In genomic region chr10:80596391-80597257, GRCh38 we compare ENCODE assay signal across 9 cellular contexts. TPM values are rescaled to one million over a fixed set of nuclear protein-coding genes. Genes with fewer than 3 reads are reported as not detected.
DNase-seq lines count a peak whose midpoint lies in the region; ATAC-seq, FAIRE-seq and TF ChIP-seq lines count a peak whose summit lies in the region.
"Had no signal": no experiment of that assay in that cellular context is flagged by ENCODE, and none has a peak within 500 bp of the region (broad histone marks: within the 10 kb centered on the region; RNA-seq: fewer than 3 reads in every experiment).

No MANE protein-coding gene starts in this region.

- 47% methylated on average over 15 of the region's 15 CpGs for WGBS in GM12878 (ENCODE audit: insufficient coverage, insufficient replicate concordance, low lambda C conversion rate, missing lambda C conversion rate)
- 62% methylated on average over 15 of the region's 15 CpGs for WGBS in liver

- TF ChIP-seq RAD21 in GM12878 (IDR thresholded peaks at IDR 0.05; ENCODE audit: insufficient read depth, low read depth, low read length) (no peak), liver (IDR thresholded peaks at IDR 0.05) (peak in 1 of 2 donors; percentile 68)

- H3K4me1 ChIP-seq in GM12878 (ENCODE audit: control insufficient read depth, insufficient read depth, low read length) (peaks cover 17% of the 10 kb centered on the region), liver (ENCODE audit: control insufficient read depth in 4 of 4, insufficient read depth in 4 of 4, low read length in 3 of 4) (no peaks in the 10 kb centered on the region), upper lobe of right lung (no peaks in the 10 kb centered on the region)

- no peaks in the 10 kb centered on the region for H4K20me1 ChIP-seq in GM12878 (ENCODE audit: control insufficient read depth, insufficient read depth)

- no peaks in the 10 kb centered on the region for H3K79me2 ChIP-seq in GM12878 (ENCODE audit: control insufficient read depth, insufficient read depth, low read length)

- SMC1A ChIA-PET in GM12878 (lab: Charles Lee; ENCODE audit: uncharacterized antibody, unreplicated experiment) = interaction anchor here (0.6 to 3.9 kb wide), 8 partner anchors 41 to 175 kb away, joined by 3 to 35 read pairs (median 4); partner anchors contain the start of gene SH2D4B

- peak; percentile 77 for TF ChIP-seq CTCF in RWPE1 (conservative IDR thresholded peaks at IDR 0.05; ENCODE audit: low read depth)
- peak; percentile 48 to 83 (median 80) for TF ChIP-seq CTCF in GM12878 (IDR thresholded peaks at IDR 0.05 in 2 of 3, conservative IDR thresholded peaks at IDR 0.05 in 1 of 3; ENCODE audit: control insufficient read depth in 2 of 3, extremely low read depth in 1 of 3, insufficient read depth in 1 of 3, low read depth in 3 of 3, low read length in 3 of 3)
- TF ChIP-seq CTCF in liver (IDR thresholded peaks at IDR 0.05; ENCODE audit: low read depth, low read length, missing input control) = peak; percentile 65
- TF ChIP-seq CTCF in upper lobe of right lung (IDR thresholded peaks at IDR 0.05) = peak; percentile 75

- DNase-seq in activated CD4-positive, alpha-beta T cell treated with anti-CD3 and anti-CD28 coated beads for 24 hours (ENCODE audit: low read depth in 2 of 2) = peak; percentile 6 to 9
- no peak for DNase-seq in activated CD4-positive, alpha-beta T cell treated with anti-CD3 and anti-CD28 coated beads for 1 hour
- peak; percentile 64 for DNase-seq in RWPE1 (ENCODE audit: low spot score)
- no peak for DNase-seq in GM12878 (ENCODE audit: low read depth, low spot score)
- no peak for DNase-seq in upper lobe of right lung

- ATAC-seq in HG03159 (IDR thresholded peaks at IDR 0.05; ENCODE audit: unreplicated experiment) (peak; percentile 35), GM12878 (peak; percentile 47), upper lobe of right lung (peak; percentile 75), GM19328 (IDR thresholded peaks at IDR 0.05; ENCODE audit: unreplicated experiment) (no peak)

- H3K36me3 ChIP-seq in GM12878 (ENCODE audit: control insufficient read depth in 2 of 2, insufficient read depth in 2 of 2, low read length in 1 of 2) = no peaks in the 10 kb centered on the region
- H3K36me3 ChIP-seq in liver (ENCODE audit: control insufficient read depth in 4 of 4, insufficient read depth in 3 of 4, low read depth in 1 of 4, low read length in 3 of 4) = no peaks in the 10 kb centered on the region
- H3K36me3 ChIP-seq in upper lobe of right lung = no peaks in the 10 kb centered on the region

- RAD21 ChIA-PET in GM12878 (lab: Charles Lee; ENCODE audit: unreplicated experiment) = interaction anchor here (0.8 to 3.9 kb wide), 7 partner anchors 10 to 153 kb away, joined by 3 to 38 read pairs (median 5); partner anchors contain the start of gene SH2D4B

- no peak overlapping the region for H2AFZ ChIP-seq in GM12878 (ENCODE audit: control insufficient read depth, low read depth, low read length)

- in situ Hi-C loops in GM12878 (cut with MboI) = loop anchor here (10.0 kb wide), 1 partner anchor 152 kb away; no protein-coding TSS in a partner anchor

- no peak overlapping the region for H3K4me3 ChIP-seq in GM12878
- no peak overlapping the region for H3K4me3 ChIP-seq in liver (ENCODE audit: low read depth in 1 of 3, low read length in 3 of 3)
- H3K4me3 ChIP-seq in upper lobe of right lung = no peak overlapping the region

- FAIRE-seq in GM12878 (lab: Jason Lieb, UNC) = peak; percentile 92

- no peak for TF ChIP-seq POLR2A in GM12878 (IDR thresholded peaks at IDR 0.05; ENCODE audit: low read depth, low read length)

- H3K9ac ChIP-seq in GM12878 (ENCODE audit: control insufficient read depth, insufficient read depth, low read length) (no peak overlapping the region), liver (ENCODE audit: low read depth in 1 of 2, low read length in 2 of 2) (no peak overlapping the region)

- H3K27me3 ChIP-seq in GM12878 (replicated peaks in 1 of 2; ENCODE audit: control insufficient read depth in 2 of 2, insufficient read depth in 2 of 2, low read length in 1 of 2) (no peaks in the 10 kb centered on the region), liver (ENCODE audit: control insufficient read depth in 4 of 4, insufficient read depth in 4 of 4, low read length in 3 of 4) (no peaks in the 10 kb centered on the region), upper lobe of right lung (no peaks in the 10 kb centered on the region)

- H3K9me3 ChIP-seq in GM12878 (replicated peaks; ENCODE audit: control insufficient read depth, insufficient read depth, low read length) = no peaks in the 10 kb centered on the region
- peaks cover 0 to 3% (median 0%) of the 10 kb centered on the region in 4 donors for H3K9me3 ChIP-seq in liver (ENCODE audit: control insufficient read depth in 4 of 4, low read length in 3 of 4)
- H3K9me3 ChIP-seq in upper lobe of right lung = no peaks in the 10 kb centered on the region

- CTCF ChIA-PET in RWPE1 (lab: Yijun Ruan, JAX) (interaction anchor here (0.5 to 1.5 kb wide), 17 partner anchors 10 to 1329 kb away, joined by 3 to 10 read pairs (median 4); no protein-coding TSS in a partner anchor), GM12878 (lab: Yijun Ruan, JAX) (interaction anchor here (0.7 to 6.2 kb wide), 17 partner anchors 9 to 328 kb away, joined by 3 to 63 read pairs (median 5); no protein-coding TSS in a partner anchor)

- no peak for TF ChIP-seq EP300 in GM12878 (IDR thresholded peaks at IDR 0.05; ENCODE audit: borderline replicate concordance in 1 of 2, control insufficient read depth in 1 of 2, low read depth in 2 of 2, low read length in 2 of 2)

- BruUV-seq in GM12878 (replicated peaks; lab: Mats Ljungman, UMichigan) = no TSS peak

- intact Hi-C loops in GM12878 (cut with micrococcal nuclease; ENCODE audit: unreplicated experiment) = loop anchor here (10.0 kb wide), 1 partner anchor 438 kb away; no protein-coding TSS in a partner anchor
- intact Hi-C loops in upper lobe of right lung (cut with DNase I) = no loop called here

- H3K27ac ChIP-seq in RWPE1 (no peak overlapping the region), GM12878 (ENCODE audit: control insufficient read depth, insufficient read depth) (no peak overlapping the region), liver (ENCODE audit: low read depth in 1 of 2, low read length in 2 of 2) (no peak overlapping the region), upper lobe of right lung (no peak overlapping the region)
- H3K27ac ChIP-seq: epithelial cell of prostate had no signal

- POLR2A ChIA-PET in RWPE1 (lab: Yijun Ruan, JAX; ENCODE audit: low non-redundant PET) = no interaction called here
- POLR2A ChIA-PET in GM12878 (lab: Charles Lee) = no interaction called here

- no peak overlapping the region for H3K4me2 ChIP-seq in GM12878 (ENCODE audit: control insufficient read depth, insufficient read depth)

TF ChIP-seq in GM12878, 131 proteins besides CTCF, POLR2A, EP300 and RAD21 (continues in another document):
- TF ChIP-seq SMARCA5 (IDR thresholded peaks at IDR 0.05) (0 out of 2 replicates have a peak, but pooled peaks have one; percentile 21), MXI1 (IDR thresholded peaks at IDR 0.05; ENCODE audit: low read depth, low read length) (no peak), LARP7 (IDR thresholded peaks at IDR 0.05) (0 out of 2 replicates have a peak, but pooled peaks have one; percentile 21), SMC3 (IDR thresholded peaks at IDR 0.05; ENCODE audit: borderline replicate concordance, low read length) (peak; percentile 16; the same call in 1 of the 2 replicates)

TF ChIP-seq in liver, 16 proteins besides CTCF, POLR2A, EP300 and RAD21 (continues in another document):
- no peak for TF ChIP-seq RXRA (IDR thresholded peaks at IDR 0.05)
- no peak for TF ChIP-seq ATF3 (IDR thresholded peaks at IDR 0.05)
- TF ChIP-seq HNF4G (IDR thresholded peaks at IDR 0.05) = no peak
- TF ChIP-seq TAF1 (conservative IDR thresholded peaks at IDR 0.05) = no peak
- no peak for TF ChIP-seq NR2F2 (IDR thresholded peaks at IDR 0.05)
- TF ChIP-seq EGR1 (IDR thresholded peaks at IDR 0.05; ENCODE audit: low read depth in 2 of 2) = no peak
- TF ChIP-seq JUND (IDR thresholded peaks at IDR 0.05) = no peak
- no peak for TF ChIP-seq HNF4A (conservative IDR thresholded peaks at IDR 0.05)
- no peak for TF ChIP-seq MAX (IDR thresholded peaks at IDR 0.05)
- no peak for TF ChIP-seq YY1 (IDR thresholded peaks at IDR 0.05)
- TF ChIP-seq SP1 (IDR thresholded peaks at IDR 0.05) = no peak
- TF ChIP-seq FOXA1 (IDR thresholded peaks at IDR 0.05) = no peak

RNA-seq across cellular contexts. Expression of gene SH2D4B, which starts 58.9 kb away (rescaled TPM):
- total RNA-seq in GM12878 (2013; cell fraction: nucleolus; rRNA removed) = 1.2 TPM in 2 replicates
- 0.05 and 0.06 TPM in 2 replicates for total RNA-seq in GM12878 (2014; rRNA removed)
- not detected in 2 replicates for total RNA-seq in GM12878 (2014; rRNA removed; fragmentation: Illumina TruSeq; extraction: Trizol)
- total RNA-seq in GM12878 (2021) = 0.13 and 0.19 TPM in 2 replicates
- polyA plus RNA-seq in GM12878 (2011; ENCODE audit: low read depth) = 0.07 TPM
- 0.14 TPM in 2 replicates for polyA plus RNA-seq in GM12878 (2011; rRNA removed)
- 0.08 and 0.09 TPM in 2 replicates for polyA plus RNA-seq in GM12878 (2011; cell fraction: cytosol; rRNA removed)
- 0.61 and 0.67 TPM in 2 replicates for polyA plus RNA-seq in GM12878 (2011; cell fraction: nucleus; rRNA removed)
- polyA plus RNA-seq in GM12878 (2012) = 0.05 and 0.13 TPM in 2 replicates
- polyA plus RNA-seq in GM12878 (2014; fragmentation: Illumina TruSeq; extraction: Trizol) = not detected in 2 replicates
- not detected for polyA plus RNA-seq in GM12878 (2014; fragmentation: Nextera tagmentation; extraction: Ambion mirVana)
- polyA plus RNA-seq in GM12878 (2014; rRNA removed) = 0.04 TPM in 1 of 2 replicates, not detected in the other
- under 1 TPM in 1 of 2 experiments, not detected in 1; 0.21 TPM for polyA plus RNA-seq in GM12878 (2016; fragmentation: Nextera tagmentation; extraction: Ambion mirVana)
- polyA minus RNA-seq in GM12878 (2011; rRNA and poly(A)+ RNA removed) = 0.29 and 0.52 TPM in 2 replicates
- 0.67 TPM in 1 of 2 replicates, not detected in the other for polyA minus RNA-seq in GM12878 (2011; cell fraction: cytosol; rRNA and poly(A)+ RNA removed)
- polyA minus RNA-seq in GM12878 (2011; cell fraction: nucleus; rRNA and poly(A)+ RNA removed) = 0.85 and 0.86 TPM in 2 replicates
- under 1 TPM in 1 of 2 donors, not detected in 1; 0.19 TPM for total RNA-seq in liver
- not detected for polyA plus RNA-seq in liver
- 0.43 TPM for total RNA-seq in upper lobe of right lung

Comparison
In these comparisons a context has a peak if more than half of its experiments do, and no peak if none do; other contexts are left out.
1. DNase-seq: peak in activated CD4-positive, alpha-beta T cell treated with anti-CD3 and anti-CD28 coated beads for 24 hours (2 of 2) and RWPE1 (single experiment); none in activated CD4-positive, alpha-beta T cell treated with anti-CD3 and anti-CD28 coated beads for 1 hour (single experiment), GM12878 (single experiment) and upper lobe of right lung (single experiment).
2. Peak in every context shown above with its lines, with median percentiles within 50 percentile points of each other: CTCF ChIP-seq.